Comparison of ENCODE assay signal across 1 cellular context in genomic region chr11:60905047-60905446, GRCh38.
TF ChIP-seq lines count a peak whose summit lies in the region.

No MANE protein-coding gene starts in this region.

TF ChIP-seq in IMR-90, 13 proteins besides CTCF, POLR2A, EP300 and RAD21 (continued from another document):
- TF ChIP-seq USF2 (IDR thresholded peaks at IDR 0.05; ENCODE audit: low read depth, low read length): no peak
- TF ChIP-seq FOS (IDR thresholded peaks at IDR 0.05; ENCODE audit: low read depth, low read length): no peak
- TF ChIP-seq MAFK (IDR thresholded peaks at IDR 0.05; ENCODE audit: low read depth, low read length): no peak
- no peak for TF ChIP-seq RCOR1 (IDR thresholded peaks at IDR 0.05; ENCODE audit: insufficient replicate concordance, low read length)
- TF ChIP-seq BHLHE40 (IDR thresholded peaks at IDR 0.05; ENCODE audit: low read depth, low read length): no peak
- TF ChIP-seq, protein P1, sequence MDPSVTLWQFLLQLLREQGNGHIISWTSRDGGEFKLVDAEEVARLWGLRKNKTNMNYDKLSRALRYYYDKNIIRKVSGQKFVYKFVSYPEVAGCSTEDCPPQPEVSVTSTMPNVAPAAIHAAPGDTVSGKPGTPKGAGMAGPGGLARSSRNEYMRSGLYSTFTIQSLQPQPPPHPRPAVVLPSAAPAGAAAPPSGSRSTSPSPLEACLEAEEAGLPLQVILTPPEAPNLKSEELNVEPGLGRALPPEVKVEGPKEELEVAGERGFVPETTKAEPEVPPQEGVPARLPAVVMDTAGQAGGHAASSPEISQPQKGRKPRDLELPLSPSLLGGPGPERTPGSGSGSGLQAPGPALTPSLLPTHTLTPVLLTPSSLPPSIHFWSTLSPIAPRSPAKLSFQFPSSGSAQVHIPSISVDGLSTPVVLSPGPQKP (IDR thresholded peaks at IDR 0.05; ENCODE audit: borderline replicate concordance, low read depth, low read length): no peak
- no peak for TF ChIP-seq MAZ (IDR thresholded peaks at IDR 0.05; ENCODE audit: borderline replicate concordance, low read depth, low read length)
